Comparison of ENCODE assay signal across 10 cellular contexts in the genomic region with DNA sequence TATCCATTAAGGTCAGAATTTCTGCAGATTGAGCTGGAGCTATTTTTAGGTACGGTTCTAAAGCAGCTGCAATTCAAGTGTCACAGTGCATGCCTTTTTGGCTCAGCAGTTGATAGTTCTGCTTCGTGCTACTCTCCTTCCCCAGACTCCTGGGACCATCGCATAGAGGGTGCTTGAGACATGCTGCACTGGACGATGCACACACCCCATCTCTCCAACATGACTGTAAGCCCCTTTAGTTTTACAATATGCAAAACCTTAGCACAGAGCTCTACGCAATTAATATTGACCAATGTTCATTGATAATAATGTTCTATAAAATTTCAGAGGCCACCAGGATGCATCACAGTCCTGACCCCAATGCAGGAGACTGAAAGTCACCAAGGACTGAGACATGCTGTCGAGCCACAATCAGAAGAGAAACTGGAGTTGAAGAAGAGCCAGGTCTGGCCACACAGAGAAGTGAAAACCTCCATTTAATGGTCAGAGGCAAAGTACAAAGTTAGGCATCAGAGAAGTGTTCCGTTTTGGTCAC.
DNase-seq lines count a peak whose midpoint lies in the region; ATAC-seq and TF ChIP-seq lines count a peak whose summit lies in the region.
"Had no signal": no experiment of that assay in that cellular context is flagged by ENCODE, and none has a peak within 500 bp of the region (broad histone marks: within the 10 kb centered on the region; RNA-seq: fewer than 3 reads in every experiment).

No MANE protein-coding gene starts in this region.

- no peak overlapping the region for H3K4me3 ChIP-seq in colonic mucosa

- no peaks in the 10 kb centered on the region for H3K36me3 ChIP-seq in colonic mucosa

- H3K27me3 Mint-ChIP-seq in chondrocyte (ENCODE audit: low read depth) = no peaks in the 10 kb centered on the region

- no peaks in the 10 kb centered on the region for H3K27me3 ChIP-seq in colonic mucosa

- no peaks in the 10 kb centered on the region for H3K9me3 ChIP-seq in colonic mucosa

- H3K4me1 ChIP-seq in colonic mucosa = no peaks in the 10 kb centered on the region

- DNase-seq in midbrain (lab: John Stamatoyannopoulos, UW) (peak; percentile 10), colonic mucosa (no peak), NCI-H524 treated with DMSO at 0.1 percent for 48 hours (lab: John Stamatoyannopoulos, UW) (no peak), NCI-H1930 (lab: John Stamatoyannopoulos, UW) (no peak), chondrocyte (ENCODE audit: low spot score) (no peak)
- DNase-seq: activated CD4-positive, alpha-beta T cell treated with anti-CD3 and anti-CD28 coated beads, Interleukin-2, amount 50 U/mL, for 1 hour; NCI-H2107 had no signal

- no peaks in the 10 kb centered on the region for H3K9me3 Mint-ChIP-seq in chondrocyte (ENCODE audit: low read depth)

- H3K4me3 Mint-ChIP-seq in chondrocyte (ENCODE audit: unreplicated experiment) = no peak overlapping the region

- H3K27ac ChIP-seq in colonic mucosa = no peak overlapping the region

- TF ChIP-seq CTCF in colonic mucosa (IDR thresholded peaks at IDR 0.05) (no peak), chondrocyte (IDR thresholded peaks at IDR 0.05) (no peak)

- no peaks in the 10 kb centered on the region for H3K36me3 Mint-ChIP-seq in chondrocyte (ENCODE audit: low read depth)

- no peak overlapping the region for H3K9ac ChIP-seq in colonic mucosa (ENCODE audit: low read depth in 2 of 2, low read length in 2 of 2)

- H3K27ac Mint-ChIP-seq in chondrocyte (ENCODE audit: unreplicated experiment) = no peak overlapping the region

- ATAC-seq in GM18861 (IDR thresholded peaks at IDR 0.05; ENCODE audit: unreplicated experiment) (peak; percentile 47), GM21786 (IDR thresholded peaks at IDR 0.05; ENCODE audit: unreplicated experiment) (peak; percentile 61), HG03571 (IDR thresholded peaks at IDR 0.05; ENCODE audit: unreplicated experiment) (peak; percentile 70)

- H3K4me1 Mint-ChIP-seq in chondrocyte (ENCODE audit: low read depth) = peaks cover 27% of the 10 kb centered on the region

- intact Hi-C loops in colonic mucosa (cut with DNase I) = no loop called here
